ENCODE assay signal across 9 cellular contexts in genomic region chr16:84850714-84851113, GRCh38. TPM values are rescaled to one million over a fixed set of nuclear protein-coding genes. Genes with fewer than 3 reads are reported as not detected.
"Had no signal": no experiment of that assay in that cellular context is flagged by ENCODE, and none has a peak within 500 bp of the region (broad histone marks: within the 10 kb centered on the region; RNA-seq: fewer than 3 reads in every experiment).

No MANE protein-coding gene starts in this region.

- H3K27me3 ChIP-seq: foreskin keratinocyte, transverse colon had no signal

- H3K27ac ChIP-seq: coronary artery, foreskin keratinocyte, transverse colon had no signal

- ATAC-seq: activated T-helper 17 cell treated with anti-CD3 and anti-CD28 coated beads, Interleukin-2, amount 50 U/mL, for 72 hours; foreskin keratinocyte had no signal

- DNase-seq: activated B cell treated with CpG ODN at 0.5 μM for 24 hours; activated CD4-positive, alpha-beta memory T cell treated with anti-CD3 and anti-CD28 coated beads for 36 hours; activated CD4-positive, alpha-beta T cell treated with anti-CD3 and anti-CD28 coated beads for 4 hours; activated naive CD4-positive, alpha-beta T cell treated with anti-CD3 and anti-CD28 coated beads for 36 hours; foreskin keratinocyte; occipital lobe; transverse colon had no signal

- H3K4me1 ChIP-seq: foreskin keratinocyte, transverse colon had no signal

- H3K9me3 ChIP-seq: transverse colon had no signal

- H3K4me3 ChIP-seq: coronary artery, transverse colon had no signal

RNA-seq across cellular contexts. Expression of gene CRISPLD2, which starts 30.9 kb away (rescaled TPM):
- total RNA-seq: activated B cell treated with CpG ODN at 0.5 μM for 24 hours had no signal
